In the genomic region with DNA sequence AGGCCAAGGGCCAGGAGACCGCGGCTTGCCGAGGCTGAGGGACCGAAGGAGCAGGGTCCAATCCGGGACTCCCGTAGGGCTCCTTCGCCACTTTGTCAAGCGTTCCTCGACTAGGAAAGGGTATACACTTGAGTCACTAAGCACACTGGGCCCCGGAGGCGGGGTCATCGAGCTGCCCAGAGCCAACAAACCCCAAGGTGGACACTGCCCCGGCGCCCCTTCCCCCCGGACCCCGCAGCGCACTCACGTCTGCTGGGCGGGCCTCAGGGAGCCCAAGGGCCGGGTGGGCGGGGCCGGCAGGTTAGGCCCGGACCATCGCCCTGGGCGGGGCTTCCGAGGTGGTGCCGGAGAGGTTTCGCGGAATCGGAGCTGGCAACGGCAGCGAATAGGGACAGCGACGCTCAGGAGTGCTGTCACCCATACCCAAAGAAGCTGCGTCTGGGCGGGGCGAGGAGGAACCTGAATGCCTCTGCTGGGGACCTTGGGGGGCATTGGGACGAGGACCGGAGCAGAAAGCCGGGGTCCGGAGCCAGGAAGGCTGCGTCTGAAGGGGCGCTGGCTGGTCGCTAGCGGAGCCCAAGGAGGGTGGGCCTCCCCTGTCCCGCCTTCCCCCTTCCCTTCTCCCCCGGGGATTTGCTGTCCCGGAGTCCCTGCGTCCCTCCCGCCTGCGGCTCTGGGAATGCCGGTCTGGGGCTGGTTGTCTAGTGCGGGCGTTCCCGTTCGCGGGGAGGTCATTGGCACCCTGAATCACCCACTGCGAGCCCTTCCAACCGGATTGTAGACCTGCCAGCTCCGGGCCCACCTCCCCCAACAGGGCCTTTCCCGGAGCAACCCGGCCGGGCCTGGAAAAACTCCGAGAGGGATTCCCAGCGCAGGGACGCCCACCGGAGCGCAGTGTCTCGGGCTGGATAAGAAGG, we compare ENCODE assay signal across 8 cellular contexts.
DNase-seq lines count a peak whose midpoint lies in the region; ATAC-seq and TF ChIP-seq lines count a peak whose summit lies in the region.

No MANE protein-coding gene starts in this region.

- H3K36me3 ChIP-seq in psoas muscle (ENCODE audit: insufficient read depth in 1 of 2, low read depth in 1 of 2): peaks cover 0 to 21% of the 10 kb centered on the region in 2 donors
- peaks cover 0 to 17% of the 10 kb centered on the region in 2 donors for H3K36me3 ChIP-seq in vagina

- ATAC-seq in psoas muscle (no peak), GM19035 (IDR thresholded peaks at IDR 0.05; ENCODE audit: unreplicated experiment) (no peak), GM19328 (IDR thresholded peaks at IDR 0.05; ENCODE audit: unreplicated experiment) (no peak)

- H3K4me1 ChIP-seq in psoas muscle (peaks cover 8% of the 10 kb centered on the region), vagina (peaks cover 59% of the 10 kb centered on the region)

- H3K9me3 ChIP-seq in psoas muscle (no peaks in the 10 kb centered on the region), vagina (no peaks in the 10 kb centered on the region)

- no peak for TF ChIP-seq POLR2A in vagina (IDR thresholded peaks at IDR 0.05)

- peak overlapping the region; percentile 36 for H3K27ac ChIP-seq in psoas muscle
- peak overlapping the region; percentile 71 for H3K27ac ChIP-seq in vagina

- no peak for TF ChIP-seq CTCF in psoas muscle (IDR thresholded peaks at IDR 0.05)
- no peak for TF ChIP-seq CTCF in vagina (IDR thresholded peaks at IDR 0.05)

- DNase-seq in ELR (ENCODE audit: low read depth): peak; percentile 54
- DNase-seq in NCI-H226: peak; percentile 52
- DNase-seq in activated T-helper 1 cell treated with anti-CD3 and anti-CD28 coated beads, Interleukin-2, amount 50 U/mL, for 16 hours (ENCODE audit: low read depth in 1 of 2, low spot score in 1 of 2): peak; percentile 44 to 65
- peak; percentile 87 for DNase-seq in germinal center (ENCODE audit: low spot score)
- DNase-seq in psoas muscle: peak; percentile 54 to 63
- no peak for DNase-seq in vagina (ENCODE audit: extremely low spot score in 2 of 2)

- H3K27me3 ChIP-seq in psoas muscle (ENCODE audit: insufficient read depth in 3 of 3, low read length in 2 of 3) (peaks cover 0 to 2% (median 0%) of the 10 kb centered on the region in 3 donors), vagina (no peaks in the 10 kb centered on the region)

- H3K4me3 ChIP-seq in psoas muscle (peak overlapping the region; percentile 58), vagina (peak overlapping the region; percentile 46 to 56)

- intact Hi-C loops in psoas muscle (cut with DNase I) (no loop called here), vagina (cut with DNase I) (no loop called here)

- 52 to 62% (median 59%) methylated on average over 64 to 69 of the region's 69 CpGs for WGBS in psoas muscle, 3 donors

Comparison
In these comparisons a context has a peak if more than half of its experiments do, and no peak if none do; other contexts are left out.
1. DNase-seq: peak in ELR (single experiment), NCI-H226 (single experiment), activated T-helper 1 cell treated with anti-CD3 and anti-CD28 coated beads, Interleukin-2, amount 50 U/mL, for 16 hours (2 of 2), germinal center (single experiment) and psoas muscle (2 of 2); none in vagina (0 of 2).